Comparison of ENCODE assay signal across 1 cellular context in the genomic region with DNA sequence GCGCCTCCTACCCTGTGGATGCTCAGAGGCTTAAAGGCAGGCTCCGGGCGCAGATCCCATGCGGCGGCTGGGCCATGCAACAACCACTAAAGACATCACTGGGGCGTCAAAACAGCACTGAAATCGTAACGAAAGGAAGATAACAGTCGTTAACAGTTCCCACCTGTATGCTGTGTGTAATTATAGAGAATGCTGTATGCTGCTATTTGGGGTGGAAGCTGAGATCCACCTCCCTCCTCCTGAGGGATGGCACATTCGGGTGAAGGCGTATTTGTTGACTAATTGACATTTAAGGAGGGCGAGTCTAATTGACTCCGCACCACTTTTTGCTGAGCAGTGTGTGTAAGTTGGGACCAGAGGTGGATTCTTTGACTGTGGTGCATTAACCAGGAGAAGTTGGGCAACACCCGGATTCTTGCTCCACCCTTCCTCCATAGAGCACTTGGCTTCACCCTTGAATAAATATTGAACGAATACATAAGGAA.
TF ChIP-seq lines count a peak whose summit lies in the region.

No MANE protein-coding gene starts in this region.

TF ChIP-seq in GM23338, 12 proteins besides CTCF, POLR2A, EP300 and RAD21 (continued from another document):
- TF ChIP-seq, protein P1, sequence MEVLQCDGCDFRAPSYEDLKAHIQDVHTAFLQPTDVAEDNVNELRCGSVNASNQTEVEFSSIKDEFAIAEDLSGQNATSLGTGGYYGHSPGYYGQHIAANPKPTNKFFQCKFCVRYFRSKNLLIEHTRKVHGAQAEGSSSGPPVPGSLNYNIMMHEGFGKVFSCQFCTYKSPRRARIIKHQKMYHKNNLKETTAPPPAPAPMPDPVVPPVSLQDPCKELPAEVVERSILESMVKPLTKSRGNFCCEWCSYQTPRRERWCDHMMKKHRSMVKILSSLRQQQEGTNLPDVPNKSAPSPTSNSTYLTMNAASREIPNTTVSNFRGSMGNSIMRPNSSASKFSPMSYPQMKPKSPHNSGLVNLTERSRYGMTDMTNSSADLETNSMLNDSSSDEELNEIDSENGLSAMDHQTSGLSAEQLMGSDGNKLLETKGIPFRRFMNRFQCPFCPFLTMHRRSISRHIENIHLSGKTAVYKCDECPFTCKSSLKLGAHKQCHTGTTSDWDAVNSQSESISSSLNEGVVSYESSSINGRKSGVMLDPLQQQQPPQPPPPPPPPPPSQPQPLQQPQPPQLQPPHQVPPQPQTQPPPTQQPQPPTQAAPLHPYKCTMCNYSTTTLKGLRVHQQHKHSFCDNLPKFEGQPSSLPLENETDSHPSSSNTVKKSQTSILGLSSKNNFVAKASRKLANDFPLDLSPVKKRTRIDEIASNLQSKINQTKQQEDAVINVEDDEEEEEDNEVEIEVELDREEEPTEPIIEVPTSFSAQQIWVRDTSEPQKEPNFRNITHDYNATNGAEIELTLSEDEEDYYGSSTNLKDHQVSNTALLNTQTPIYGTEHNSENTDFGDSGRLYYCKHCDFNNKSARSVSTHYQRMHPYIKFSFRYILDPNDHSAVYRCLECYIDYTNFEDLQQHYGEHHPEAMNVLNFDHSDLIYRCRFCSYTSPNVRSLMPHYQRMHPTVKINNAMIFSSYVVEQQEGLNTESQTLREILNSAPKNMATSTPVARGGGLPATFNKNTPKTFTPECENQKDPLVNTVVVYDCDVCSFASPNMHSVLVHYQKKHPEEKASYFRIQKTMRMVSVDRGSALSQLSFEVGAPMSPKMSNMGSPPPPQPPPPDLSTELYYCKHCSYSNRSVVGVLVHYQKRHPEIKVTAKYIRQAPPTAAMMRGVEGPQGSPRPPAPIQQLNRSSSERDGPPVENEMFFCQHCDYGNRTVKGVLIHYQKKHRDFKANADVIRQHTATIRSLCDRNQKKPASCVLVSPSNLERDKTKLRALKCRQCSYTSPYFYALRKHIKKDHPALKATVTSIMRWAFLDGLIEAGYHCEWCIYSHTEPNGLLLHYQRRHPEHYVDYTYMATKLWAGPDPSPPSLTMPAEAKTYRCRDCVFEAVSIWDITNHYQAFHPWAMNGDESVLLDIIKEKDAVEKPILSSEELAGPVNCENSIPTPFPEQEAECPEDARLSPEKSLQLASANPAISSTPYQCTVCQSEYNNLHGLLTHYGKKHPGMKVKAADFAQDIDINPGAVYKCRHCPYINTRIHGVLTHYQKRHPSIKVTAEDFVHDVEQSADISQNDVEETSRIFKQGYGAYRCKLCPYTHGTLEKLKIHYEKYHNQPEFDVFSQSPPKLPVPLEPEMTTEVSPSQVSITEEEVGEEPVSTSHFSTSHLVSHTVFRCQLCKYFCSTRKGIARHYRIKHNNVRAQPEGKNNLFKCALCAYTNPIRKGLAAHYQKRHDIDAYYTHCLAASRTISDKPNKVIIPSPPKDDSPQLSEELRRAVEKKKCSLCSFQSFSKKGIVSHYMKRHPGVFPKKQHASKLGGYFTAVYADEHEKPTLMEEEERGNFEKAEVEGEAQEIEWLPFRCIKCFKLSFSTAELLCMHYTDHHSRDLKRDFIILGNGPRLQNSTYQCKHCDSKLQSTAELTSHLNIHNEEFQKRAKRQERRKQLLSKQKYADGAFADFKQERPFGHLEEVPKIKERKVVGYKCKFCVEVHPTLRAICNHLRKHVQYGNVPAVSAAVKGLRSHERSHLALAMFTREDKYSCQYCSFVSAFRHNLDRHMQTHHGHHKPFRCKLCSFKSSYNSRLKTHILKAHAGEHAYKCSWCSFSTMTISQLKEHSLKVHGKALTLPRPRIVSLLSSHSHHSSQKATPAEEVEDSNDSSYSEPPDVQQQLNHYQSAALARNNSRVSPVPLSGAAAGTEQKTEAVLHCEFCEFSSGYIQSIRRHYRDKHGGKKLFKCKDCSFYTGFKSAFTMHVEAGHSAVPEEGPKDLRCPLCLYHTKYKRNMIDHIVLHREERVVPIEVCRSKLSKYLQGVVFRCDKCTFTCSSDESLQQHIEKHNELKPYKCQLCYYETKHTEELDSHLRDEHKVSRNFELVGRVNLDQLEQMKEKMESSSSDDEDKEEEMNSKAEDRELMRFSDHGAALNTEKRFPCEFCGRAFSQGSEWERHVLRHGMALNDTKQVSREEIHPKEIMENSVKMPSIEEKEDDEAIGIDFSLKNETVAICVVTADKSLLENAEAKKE (CRISPR knock-in tag; IDR thresholded peaks at IDR 0.05), result no peak
- TF ChIP-seq, protein P2, sequence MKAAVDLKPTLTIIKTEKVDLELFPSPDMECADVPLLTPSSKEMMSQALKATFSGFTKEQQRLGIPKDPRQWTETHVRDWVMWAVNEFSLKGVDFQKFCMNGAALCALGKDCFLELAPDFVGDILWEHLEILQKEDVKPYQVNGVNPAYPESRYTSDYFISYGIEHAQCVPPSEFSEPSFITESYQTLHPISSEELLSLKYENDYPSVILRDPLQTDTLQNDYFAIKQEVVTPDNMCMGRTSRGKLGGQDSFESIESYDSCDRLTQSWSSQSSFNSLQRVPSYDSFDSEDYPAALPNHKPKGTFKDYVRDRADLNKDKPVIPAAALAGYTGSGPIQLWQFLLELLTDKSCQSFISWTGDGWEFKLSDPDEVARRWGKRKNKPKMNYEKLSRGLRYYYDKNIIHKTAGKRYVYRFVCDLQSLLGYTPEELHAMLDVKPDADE (IDR thresholded peaks at IDR 0.05), result no peak
- no peak for TF ChIP-seq ZNF114 (CRISPR knock-in tag; IDR thresholded peaks at IDR 0.05)
